Comparison of ENCODE assay signal across 1 cellular context in the genomic region with DNA sequence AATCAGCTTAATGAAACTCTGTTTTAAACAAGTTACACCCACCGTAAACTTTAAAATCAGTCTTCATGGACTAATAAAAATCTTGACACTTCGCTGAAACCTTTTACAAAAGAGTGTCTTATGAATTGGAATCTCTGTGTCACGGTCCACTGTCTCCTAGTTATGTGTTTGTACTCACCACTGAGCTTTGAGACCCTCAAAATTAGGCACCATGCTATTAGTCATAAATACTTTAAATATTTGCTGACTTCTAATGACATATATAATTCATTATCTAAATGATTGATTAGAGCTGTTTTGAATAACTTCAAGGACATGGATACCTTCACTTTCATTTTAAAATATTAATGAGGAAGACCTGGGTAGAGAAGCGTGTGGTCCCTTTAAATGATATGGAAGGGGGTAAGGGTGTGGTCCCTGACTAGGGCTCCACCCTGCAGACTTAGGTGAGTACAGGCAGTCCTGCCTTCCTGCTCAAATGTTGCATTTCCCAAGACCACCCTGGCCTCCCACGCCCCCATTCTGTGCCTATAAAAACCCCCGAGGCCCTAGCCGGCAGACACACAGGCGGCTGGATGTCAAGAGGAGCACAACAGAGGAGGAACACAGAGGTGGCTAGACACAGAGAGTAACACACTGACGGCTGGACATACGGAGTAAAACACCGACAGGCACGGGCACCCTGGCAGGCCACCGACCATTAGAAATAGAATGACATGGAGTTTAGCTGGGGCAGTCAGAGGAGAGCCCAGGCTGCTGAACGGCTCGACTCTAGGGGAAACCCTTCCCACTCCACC.
TF ChIP-seq lines count a peak whose summit lies in the region.

No MANE protein-coding gene starts in this region.

TF ChIP-seq in HepG2, 621 proteins besides CTCF, POLR2A, EP300 and RAD21 (continued from another document):
- TF ChIP-seq SIX4 (CRISPR knock-in tag; IDR thresholded peaks at IDR 0.05) (no peak), ZKSCAN8 (CRISPR knock-in tag; IDR thresholded peaks at IDR 0.05; ENCODE audit: borderline replicate concordance) (no peak), PHF20 (CRISPR knock-in tag; IDR thresholded peaks at IDR 0.05) (no peak), FOXJ3 (CRISPR knock-in tag; IDR thresholded peaks at IDR 0.05; ENCODE audit: borderline replicate concordance) (no peak), KDM5B (CRISPR knock-in tag; IDR thresholded peaks at IDR 0.05; ENCODE audit: borderline replicate concordance) (no peak), ELF3 (CRISPR knock-in tag; IDR thresholded peaks at IDR 0.05) (no peak), RBM22 (optimal IDR thresholded peaks at IDR 0.05; ENCODE audit: low read length) (no peak), PAF1 (CRISPR knock-in tag; IDR thresholded peaks at IDR 0.05) (no peak)
- TF ChIP-seq, protein P1, sequence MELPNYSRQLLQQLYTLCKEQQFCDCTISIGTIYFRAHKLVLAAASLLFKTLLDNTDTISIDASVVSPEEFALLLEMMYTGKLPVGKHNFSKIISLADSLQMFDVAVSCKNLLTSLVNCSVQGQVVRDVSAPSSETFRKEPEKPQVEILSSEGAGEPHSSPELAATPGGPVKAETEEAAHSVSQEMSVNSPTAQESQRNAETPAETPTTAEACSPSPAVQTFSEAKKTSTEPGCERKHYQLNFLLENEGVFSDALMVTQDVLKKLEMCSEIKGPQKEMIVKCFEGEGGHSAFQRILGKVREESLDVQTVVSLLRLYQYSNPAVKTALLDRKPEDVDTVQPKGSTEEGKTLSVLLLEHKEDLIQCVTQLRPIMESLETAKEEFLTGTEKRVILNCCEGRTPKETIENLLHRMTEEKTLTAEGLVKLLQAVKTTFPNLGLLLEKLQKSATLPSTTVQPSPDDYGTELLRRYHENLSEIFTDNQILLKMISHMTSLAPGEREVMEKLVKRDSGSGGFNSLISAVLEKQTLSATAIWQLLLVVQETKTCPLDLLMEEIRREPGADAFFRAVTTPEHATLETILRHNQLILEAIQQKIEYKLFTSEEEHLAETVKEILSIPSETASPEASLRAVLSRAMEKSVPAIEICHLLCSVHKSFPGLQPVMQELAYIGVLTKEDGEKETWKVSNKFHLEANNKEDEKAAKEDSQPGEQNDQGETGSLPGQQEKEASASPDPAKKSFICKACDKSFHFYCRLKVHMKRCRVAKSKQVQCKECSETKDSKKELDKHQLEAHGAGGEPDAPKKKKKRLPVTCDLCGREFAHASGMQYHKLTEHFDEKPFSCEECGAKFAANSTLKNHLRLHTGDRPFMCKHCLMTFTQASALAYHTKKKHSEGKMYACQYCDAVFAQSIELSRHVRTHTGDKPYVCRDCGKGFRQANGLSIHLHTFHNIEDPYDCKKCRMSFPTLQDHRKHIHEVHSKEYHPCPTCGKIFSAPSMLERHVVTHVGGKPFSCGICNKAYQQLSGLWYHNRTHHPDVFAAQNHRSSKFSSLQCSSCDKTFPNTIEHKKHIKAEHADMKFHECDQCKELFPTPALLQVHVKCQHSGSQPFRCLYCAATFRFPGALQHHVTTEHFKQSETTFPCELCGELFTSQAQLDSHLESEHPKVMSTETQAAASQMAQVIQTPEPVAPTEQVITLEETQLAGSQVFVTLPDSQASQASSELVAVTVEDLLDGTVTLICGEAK (IDR thresholded peaks at IDR 0.05) = no peak
- TF ChIP-seq, protein P1 (CRISPR knock-in tag; IDR thresholded peaks at IDR 0.05) = no peak
- TF ChIP-seq, protein P2, sequence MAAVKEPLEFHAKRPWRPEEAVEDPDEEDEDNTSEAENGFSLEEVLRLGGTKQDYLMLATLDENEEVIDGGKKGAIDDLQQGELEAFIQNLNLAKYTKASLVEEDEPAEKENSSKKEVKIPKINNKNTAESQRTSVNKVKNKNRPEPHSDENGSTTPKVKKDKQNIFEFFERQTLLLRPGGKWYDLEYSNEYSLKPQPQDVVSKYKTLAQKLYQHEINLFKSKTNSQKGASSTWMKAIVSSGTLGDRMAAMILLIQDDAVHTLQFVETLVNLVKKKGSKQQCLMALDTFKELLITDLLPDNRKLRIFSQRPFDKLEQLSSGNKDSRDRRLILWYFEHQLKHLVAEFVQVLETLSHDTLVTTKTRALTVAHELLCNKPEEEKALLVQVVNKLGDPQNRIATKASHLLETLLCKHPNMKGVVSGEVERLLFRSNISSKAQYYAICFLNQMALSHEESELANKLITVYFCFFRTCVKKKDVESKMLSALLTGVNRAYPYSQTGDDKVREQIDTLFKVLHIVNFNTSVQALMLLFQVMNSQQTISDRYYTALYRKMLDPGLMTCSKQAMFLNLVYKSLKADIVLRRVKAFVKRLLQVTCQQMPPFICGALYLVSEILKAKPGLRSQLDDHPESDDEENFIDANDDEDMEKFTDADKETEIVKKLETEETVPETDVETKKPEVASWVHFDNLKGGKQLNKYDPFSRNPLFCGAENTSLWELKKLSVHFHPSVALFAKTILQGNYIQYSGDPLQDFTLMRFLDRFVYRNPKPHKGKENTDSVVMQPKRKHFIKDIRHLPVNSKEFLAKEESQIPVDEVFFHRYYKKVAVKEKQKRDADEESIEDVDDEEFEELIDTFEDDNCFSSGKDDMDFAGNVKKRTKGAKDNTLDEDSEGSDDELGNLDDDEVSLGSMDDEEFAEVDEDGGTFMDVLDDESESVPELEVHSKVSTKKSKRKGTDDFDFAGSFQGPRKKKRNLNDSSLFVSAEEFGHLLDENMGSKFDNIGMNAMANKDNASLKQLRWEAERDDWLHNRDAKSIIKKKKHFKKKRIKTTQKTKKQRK (IDR thresholded peaks at IDR 0.05; ENCODE audit: low read length) = no peak
- TF ChIP-seq, protein P3, sequence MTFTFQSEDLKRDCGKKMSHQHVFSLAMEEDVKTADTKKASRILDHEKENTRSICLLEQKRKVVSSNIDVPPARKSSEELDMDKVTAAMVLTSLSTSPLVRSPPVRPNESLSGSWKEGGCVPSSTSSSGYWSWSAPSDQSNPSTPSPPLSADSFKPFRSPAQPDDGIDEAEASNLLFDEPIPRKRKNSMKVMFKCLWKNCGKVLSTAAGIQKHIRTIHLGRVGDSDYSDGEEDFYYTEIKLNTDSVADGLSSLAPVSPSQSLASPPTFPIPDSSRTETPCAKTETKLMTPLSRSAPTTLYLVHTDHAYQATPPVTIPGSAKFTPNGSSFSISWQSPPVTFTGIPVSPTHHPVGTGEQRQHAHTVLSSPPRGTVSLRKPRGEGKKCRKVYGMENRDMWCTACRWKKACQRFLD (CRISPR knock-in tag; IDR thresholded peaks at IDR 0.05; ENCODE audit: borderline replicate concordance) = no peak
